8 cellular contexts compared by ENCODE assay signal in the genomic region with DNA sequence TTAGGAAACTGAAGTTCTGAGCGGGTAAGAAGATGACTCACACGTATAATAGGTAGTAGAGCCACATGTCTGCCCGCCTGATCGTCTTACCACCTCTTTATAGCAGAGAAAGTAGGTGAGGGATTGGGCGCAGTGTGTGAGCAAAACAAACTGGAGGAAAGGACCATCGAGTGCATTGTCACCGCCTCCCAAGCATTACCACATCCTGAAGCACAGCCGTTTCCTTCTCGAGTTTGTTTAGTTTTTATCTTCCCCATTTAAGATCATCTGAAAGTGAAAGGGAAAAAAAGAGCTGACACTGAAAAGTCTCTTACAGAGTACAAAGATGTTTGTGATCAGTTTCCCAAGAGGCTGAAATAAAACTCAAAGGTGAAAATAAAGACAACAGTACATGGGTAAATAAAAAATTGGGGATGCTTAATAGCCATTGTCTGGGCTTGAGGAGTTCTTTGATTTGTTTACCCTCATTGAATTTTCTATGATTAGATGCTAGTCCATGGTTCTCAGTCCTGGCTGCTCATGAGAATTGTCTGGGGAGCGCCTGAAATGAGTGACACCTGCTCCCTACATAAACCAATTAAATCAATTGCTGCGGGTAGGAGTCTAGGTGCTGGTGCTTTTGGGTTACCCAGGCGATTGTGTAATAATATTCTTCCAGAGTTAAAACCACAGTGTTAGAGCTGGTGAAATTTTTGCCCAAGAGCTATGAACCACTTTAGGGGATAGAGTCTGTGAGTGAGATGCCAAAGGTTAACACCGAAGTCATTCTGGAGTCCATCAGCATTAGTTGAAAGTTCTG. TPM values are rescaled to one million over a fixed set of nuclear protein-coding genes. Genes with fewer than 3 reads are reported as not detected.
DNase-seq lines count a peak whose midpoint lies in the region; ATAC-seq and TF ChIP-seq lines count a peak whose summit lies in the region.

No MANE protein-coding gene starts in this region.

- intact Hi-C loops in heart left ventricle (cut with DNase I) (no loop called here), cardiac septum (cut with DNase I) (no loop called here), right lobe of liver (cut with DNase I) (no loop called here)

- H3K27me3 ChIP-seq in heart left ventricle (peaks cover 0 to 3% (median 0%) of the 10 kb centered on the region in 9 donors), right lobe of liver (no peaks in the 10 kb centered on the region)

- WGBS in heart left ventricle, 4 donors, result 68 to 75% (median 73%) methylated on average over 13 of the region's 13 CpGs
- WGBS in right lobe of liver (ENCODE audit: insufficient coverage, low coverage, low lambda C conversion rate, missing lambda C conversion rate), result 35% methylated on average over 13 of the region's 13 CpGs

- peak overlapping the region in 5 of 12 donors; percentile 26 to 89 (median 42) for H3K27ac ChIP-seq in heart left ventricle
- H3K27ac ChIP-seq in right lobe of liver, result peak overlapping the region; percentile 10 to 41 (median 25)

- H3K4me3 ChIP-seq in heart left ventricle (peak overlapping the region in 2 of 12 donors; percentile 18 to 39), right lobe of liver (no peak overlapping the region)

- DNase-seq in heart left ventricle (peak in 2 of 5 donors; percentile 7 to 33), cardiac septum (ENCODE audit: low spot score) (no peak), NOMO-1 treated with DMSO at 0.1 percent for 48 hours (lab: John Stamatoyannopoulos, UW; ENCODE audit: unreplicated experiment) (peak; percentile 83), right lobe of liver (no peak), AG08395 (ENCODE audit: low spot score) (no peak)
- peak; percentile 57 for DNase-seq in activated T-cell treated with anti-CD3 and anti-CD28 coated beads, Interleukin-2, amount 50 U/mL, for 1 hour
- peak; percentile 53 for DNase-seq in stimulated activated naive CD8-positive, alpha-beta T cell treated with anti-CD3 and anti-CD28 coated beads, Interleukin-15, Interleukin-2, amounts not matched to agents 100 U/mL and 50 U/mL, for 24 hours

- ATAC-seq in heart left ventricle, result peak in 3 of 4 donors; percentile 57 to 72 (median 62)
- ATAC-seq in HG03175 (IDR thresholded peaks at IDR 0.05; ENCODE audit: unreplicated experiment), result peak; percentile 93
- ATAC-seq in right lobe of liver, result peak; percentile 75 to 83 (median 78)
- ATAC-seq in stimulated activated naive CD8-positive, alpha-beta T cell treated with anti-CD3 and anti-CD28 coated beads, Interleukin-15, Interleukin-2, amounts not matched to agents 100 U/mL and 50 U/mL, for 24 hours, result peak; percentile 99

- H3K4me1 ChIP-seq in heart left ventricle (peaks cover 0 to 43% (median 1%) of the 10 kb centered on the region in 12 donors), right lobe of liver (peaks cover 0 to 4% (median 0%) of the 10 kb centered on the region in 4 donors)

- H3K36me3 ChIP-seq in heart left ventricle (no peaks in the 10 kb centered on the region), right lobe of liver (no peaks in the 10 kb centered on the region)

- no peak for TF ChIP-seq POLR2A in heart left ventricle (IDR thresholded peaks at IDR 0.05)
- no peak for TF ChIP-seq POLR2A in right lobe of liver (IDR thresholded peaks at IDR 0.05)

- H3K9me3 ChIP-seq in heart left ventricle (no peaks in the 10 kb centered on the region), right lobe of liver (no peaks in the 10 kb centered on the region)

- TF ChIP-seq CTCF in heart left ventricle (IDR thresholded peaks at IDR 0.05), result no peak
- TF ChIP-seq CTCF in right lobe of liver (IDR thresholded peaks at IDR 0.05), result no peak

RNA-seq across cellular contexts. Expression of gene PDK3, which starts 15.0 kb away (rescaled TPM):
- total RNA-seq in heart left ventricle (10 to 100 TPM in 7 of 9 donors, 1 to 10 TPM in 2; 7.8 to 20.3 (median 15.2) TPM), cardiac septum (16.4 TPM), right lobe of liver (10 to 100 TPM in 4 of 6 experiments, 1 to 10 TPM in 2; 8.6 to 17.5 (median 11.3) TPM)
- 1 to 10 TPM; 2.4 to 4.8 TPM for polyA plus RNA-seq in heart left ventricle

Comparison
In these comparisons a context has a peak if more than half of its experiments do, and no peak if none do; other contexts are left out.
1. DNase-seq: peak in NOMO-1 treated with DMSO at 0.1 percent for 48 hours (single experiment), activated T-cell treated with anti-CD3 and anti-CD28 coated beads, Interleukin-2, amount 50 U/mL, for 1 hour (single experiment) and stimulated activated naive CD8-positive, alpha-beta T cell treated with anti-CD3 and anti-CD28 coated beads, Interleukin-15, Interleukin-2, amounts not matched to agents 100 U/mL and 50 U/mL, for 24 hours (single experiment); none in cardiac septum (single experiment), right lobe of liver (0 of 3) and AG08395 (single experiment).
2. Peak in every context shown above with its lines, with median percentiles within 50 percentile points of each other: ATAC-seq.